10 cellular contexts compared by ENCODE assay signal in the genomic region with DNA sequence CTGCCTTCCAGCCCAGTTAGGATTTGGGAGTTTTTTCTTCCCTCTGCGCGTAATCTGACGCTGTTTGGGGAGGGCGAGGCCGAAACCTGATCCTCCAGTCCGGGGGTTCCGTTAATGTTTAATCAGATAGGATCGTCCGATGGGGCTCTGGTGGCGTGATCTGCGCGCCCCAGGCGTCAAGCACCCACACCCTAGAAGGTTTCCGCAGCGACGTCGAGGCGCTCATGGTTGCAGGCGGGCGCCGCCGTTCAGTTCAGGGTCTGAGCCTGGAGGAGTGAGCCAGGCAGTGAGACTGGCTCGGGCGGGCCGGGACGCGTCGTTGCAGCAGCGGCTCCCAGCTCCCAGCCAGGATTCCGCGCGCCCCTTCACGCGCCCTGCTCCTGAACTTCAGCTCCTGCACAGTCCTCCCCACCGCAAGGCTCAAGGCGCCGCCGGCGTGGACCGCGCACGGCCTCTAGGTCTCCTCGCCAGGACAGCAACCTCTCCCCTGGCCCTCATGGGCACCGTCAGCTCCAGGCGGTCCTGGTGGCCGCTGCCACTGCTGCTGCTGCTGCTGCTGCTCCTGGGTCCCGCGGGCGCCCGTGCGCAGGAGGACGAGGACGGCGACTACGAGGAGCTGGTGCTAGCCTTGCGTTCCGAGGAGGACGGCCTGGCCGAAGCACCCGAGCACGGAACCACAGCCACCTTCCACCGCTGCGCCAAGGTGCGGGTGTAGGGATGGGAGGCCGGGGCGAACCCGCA. TPM values are rescaled to one million over a fixed set of nuclear protein-coding genes. Genes with fewer than 3 reads are reported as not detected.
DNase-seq lines count a peak whose midpoint lies in the region; ATAC-seq, FAIRE-seq and TF ChIP-seq lines count a peak whose summit lies in the region.
"Had no signal": no experiment of that assay in that cellular context is flagged by ENCODE, and none has a peak within 500 bp of the region (broad histone marks: within the 10 kb centered on the region; RNA-seq: fewer than 3 reads in every experiment).

PCSK9 (plus strand) TSS at position 207 of the 741 bp plus-strand sequence; CDS start at position 497, 290 bp downstream.

- H3K4me3 ChIP-seq in breast epithelium (peak within 1 kb of the TSS; percentile 11 to 59 (median 40)), HepG2 (replicated peaks in 1 of 3; ENCODE audit: insufficient read depth in 1 of 3, low read depth in 2 of 3, low read length in 3 of 3) (peak within 1 kb of the TSS; percentile 69 to 87 (median 76))

- H3K36me3 ChIP-seq in breast epithelium, result no peaks in the 10 kb centered on the region
- H3K36me3 ChIP-seq in HepG2 (replicated peaks in 1 of 2; ENCODE audit: control insufficient read depth in 1 of 2, insufficient read depth in 2 of 2, low read length in 2 of 2), result peaks cover 0 to 7% of the 10 kb centered on the region in 2 experiments; a peak in 3 of 5 replicates

- H3K4me1 ChIP-seq in breast epithelium, result no peaks in the 10 kb centered on the region
- peaks cover 80% of the 10 kb centered on the region for H3K4me1 ChIP-seq in HepG2 (ENCODE audit: insufficient read depth, low read length)

- CTCF ChIA-PET in MCF 10A (lab: Yijun Ruan, JAX) (no interaction called here), HepG2 (lab: Yijun Ruan, JAX; ENCODE audit: low intra/inter-chr PET ratio, low total read pairs) (no interaction called here)

- TF ChIP-seq POLR2A in breast epithelium (IDR thresholded peaks at IDR 0.05) (no peak), HepG2 (IDR thresholded peaks at IDR 0.05; ENCODE audit: insufficient read depth in 1 of 2, low read depth in 2 of 2, low read length in 2 of 2) (peak; percentile 91 to 98)

- H3K27me3 ChIP-seq in breast epithelium (peaks cover 0 to 31% of the 10 kb centered on the region in 2 donors), HepG2 (ENCODE audit: control insufficient read depth in 1 of 2, insufficient read depth in 2 of 2, low read length in 2 of 2) (no peaks in the 10 kb centered on the region; a peak in 1 of 5 replicates)

- H3K27ac Mint-ChIP-seq in MCF 10A (ENCODE audit: low read depth, unreplicated experiment) (no peak within 1 kb of the TSS), type B pancreatic cell (peak within 1 kb of the TSS; percentile 82)

- no peaks in the 10 kb centered on the region for H3K36me3 Mint-ChIP-seq in MCF 10A (ENCODE audit: insufficient read depth, unreplicated experiment)
- H3K36me3 Mint-ChIP-seq in type B pancreatic cell, result peaks cover 5% of the 10 kb centered on the region

- H3K9me3 Mint-ChIP-seq in MCF 10A (ENCODE audit: unreplicated experiment) (no peaks in the 10 kb centered on the region), type B pancreatic cell (no peaks in the 10 kb centered on the region)

- peaks cover 65% of the 10 kb centered on the region for H3K27me3 Mint-ChIP-seq in MCF 10A (ENCODE audit: insufficient read depth, unreplicated experiment)
- H3K27me3 Mint-ChIP-seq in type B pancreatic cell, result peaks cover 72% of the 10 kb centered on the region

- H3K27ac ChIP-seq in breast epithelium (no peak within 1 kb of the TSS), HepG2 (ENCODE audit: extremely low read length, insufficient read depth, low read length) (peak within 1 kb of the TSS; percentile 82)
- H3K27ac ChIP-seq: C4-2B had no signal

- no peak for TF ChIP-seq CTCF in breast epithelium (IDR thresholded peaks at IDR 0.05)
- TF ChIP-seq CTCF in MCF 10A (IDR thresholded peaks at IDR 0.05; ENCODE audit: unreplicated experiment), result no peak
- peak; percentile 17; the same call in 1 of the 2 replicates for TF ChIP-seq CTCF in HepG2 (CRISPR knock-in tag; IDR thresholded peaks at IDR 0.05)
- no peak for TF ChIP-seq CTCF in type B pancreatic cell (conservative IDR thresholded peaks at IDR 0.05)

- in situ Hi-C loops in HepG2 (cut with HindIII; ENCODE audit: extremely low pct_ligation_motif_present, low pct_unique_long_range_greater_than_20kb), result no loop called here

- POLR2A ChIA-PET in MCF 10A (lab: Yijun Ruan, JAX) (no interaction called here), HepG2 (lab: Yijun Ruan, JAX) (no interaction called here)

- H3K4me1 Mint-ChIP-seq in MCF 10A (ENCODE audit: insufficient read depth, unreplicated experiment), result no peaks in the 10 kb centered on the region
- peaks cover 33% of the 10 kb centered on the region for H3K4me1 Mint-ChIP-seq in type B pancreatic cell (ENCODE audit: unreplicated experiment)

- ATAC-seq in HepG2 (peak; percentile 87), HG02970 (IDR thresholded peaks at IDR 0.05; ENCODE audit: low FRiP score, unreplicated experiment) (no peak)

- H3K9ac ChIP-seq in HepG2 (ENCODE audit: insufficient read depth, low read depth, low read length), result peak within 1 kb of the TSS; percentile 77

- WGBS in HepG2 (ENCODE audit: low lambda C conversion rate), result 5% methylated on average over 7 of the region's 67 CpGs

- TF ChIP-seq EP300 in HepG2 (IDR thresholded peaks at IDR 0.05; ENCODE audit: low read depth in 2 of 2, low read length in 2 of 2) (peak; percentile 12 to 52; a peak in 2 of 4 replicates), HepG2 (CRISPR knock-in tag; IDR thresholded peaks at IDR 0.05; ENCODE audit: borderline replicate concordance) (0 out of 2 replicates have a peak, but pooled peaks have one; percentile 42)

- intact Hi-C loops in breast epithelium (cut with DNase I; ENCODE audit: low total_unique reads), result loop anchor here (2.0 kb wide), 1 partner anchor 55 kb away; no protein-coding TSS in a partner anchor
- intact Hi-C loops in MCF 10A (cut with micrococcal nuclease), result no loop called here
- intact Hi-C loops in HepG2 (cut with micrococcal nuclease; ENCODE audit: unreplicated experiment), result no loop called here

- no peak within 1 kb of the TSS for H2AFZ ChIP-seq in HepG2 (ENCODE audit: low read length)

- H3K79me2 ChIP-seq in HepG2 (ENCODE audit: insufficient read depth, low read length), result peaks cover 54% of the 10 kb centered on the region

- peak; percentile 77 for FAIRE-seq in HepG2 (lab: Jason Lieb, UNC)

- no peak within 1 kb of the TSS for H3K4me3 Mint-ChIP-seq in MCF 10A (ENCODE audit: unreplicated experiment)
- H3K4me3 Mint-ChIP-seq in type B pancreatic cell, result peak within 1 kb of the TSS; percentile 91

- H3K9me3 ChIP-seq in breast epithelium, result no peaks in the 10 kb centered on the region
- no peaks in the 10 kb centered on the region for H3K9me3 ChIP-seq in HepG2 (ENCODE audit: low read length)

- H4K20me1 ChIP-seq in HepG2 (ENCODE audit: insufficient read depth, low read length), result peaks cover 31% of the 10 kb centered on the region

- DNase-seq in breast epithelium (ENCODE audit: low spot score in 2 of 2), result no peak
- DNase-seq in MCF 10A (ENCODE audit: unreplicated experiment), result no peak
- DNase-seq in cerebellum (ENCODE audit: low spot score), result no peak
- peak; percentile 60 for DNase-seq in HepG2 (ENCODE audit: low spot score)
- DNase-seq in type B pancreatic cell (ENCODE audit: extremely low spot score, unreplicated experiment), result peak; percentile 80
- no peak for DNase-seq in activated gamma-delta T cell treated with Interleukin-2 at 50 U/mL for 16 hours
- no peak for DNase-seq in NCI-H524 treated with DMSO at 0.1 percent for 48 hours (lab: John Stamatoyannopoulos, UW)
- DNase-seq: stimulated activated naive CD4-positive, alpha-beta T cell had no signal

- BruUV-seq in MCF 10A (replicated peaks; lab: Mats Ljungman, UMichigan) (no TSS peak), HepG2 (replicated peaks; lab: Mats Ljungman, UMichigan) (no TSS peak)

- TF ChIP-seq RAD21 in HepG2 (CRISPR knock-in tag; IDR thresholded peaks at IDR 0.05), result no peak; the same call in 1 of the 2 replicates

- peak within 1 kb of the TSS; percentile 94 for H3K4me2 ChIP-seq in HepG2 (ENCODE audit: low read depth, low read length)

TF ChIP-seq in HepG2, 621 proteins besides CTCF, POLR2A, EP300 and RAD21 (continues in another document):
- TF ChIP-seq FOXJ3 (CRISPR knock-in tag; IDR thresholded peaks at IDR 0.05; ENCODE audit: borderline replicate concordance) (peak; percentile 51; the same call in 1 of the 2 replicates), ZNF292 (CRISPR knock-in tag; IDR thresholded peaks at IDR 0.05; ENCODE audit: borderline replicate concordance, low read depth) (peak; percentile 88), SMAD1 (CRISPR knock-in tag; IDR thresholded peaks at IDR 0.05; ENCODE audit: borderline replicate concordance, low read depth) (peak; percentile 78), ZNF678 (CRISPR knock-in tag; IDR thresholded peaks at IDR 0.05) (peak; percentile 92), CCDC6 (CRISPR knock-in tag; IDR thresholded peaks at IDR 0.05) (peak; percentile 79; the same call in 1 of the 2 replicates), SP2 (CRISPR knock-in tag; IDR thresholded peaks at IDR 0.05) (peak; percentile 34; the same call in 1 of the 2 replicates), SOX5 (CRISPR knock-in tag; IDR thresholded peaks at IDR 0.05; ENCODE audit: borderline replicate concordance) (peak; percentile 58), TEAD3 (CRISPR knock-in tag; optimal IDR thresholded peaks at IDR 0.05; ENCODE audit: borderline replicate concordance) (peak; percentile 47)

RNA-seq across cellular contexts. Expression of gene PCSK9, which starts in this region (rescaled TPM):
- under 1 TPM in 2 of 3 donors, not detected in 1; 0.15 to 0.16 TPM for total RNA-seq in breast epithelium
- total RNA-seq in MCF 10A (2022), result not detected in 2 replicates
- total RNA-seq in cerebellum, result 44.8 TPM
- total RNA-seq in HepG2 (2016; rRNA removed; fragmentation: Illumina TruSeq; extraction: Trizol), result 31.2 and 80.5 TPM in 2 replicates
- total RNA-seq in HepG2 (2016; cell fraction: cytosol; rRNA removed; fragmentation: Illumina TruSeq; extraction: Trizol; ENCODE audit: low read depth), result 3.3 and 3.9 TPM in 2 replicates
- 27.3 and 85.1 TPM in 2 replicates for total RNA-seq in HepG2 (2016; cell fraction: insoluble cytoplasmic fraction; rRNA removed; fragmentation: Illumina TruSeq; extraction: Trizol)
- total RNA-seq in HepG2 (2016; cell fraction: membrane; rRNA removed; fragmentation: Illumina TruSeq; extraction: Trizol), result 12.6 and 13.1 TPM in 2 replicates
- total RNA-seq in HepG2 (2016; cell fraction: nucleus; rRNA removed; fragmentation: Illumina TruSeq; extraction: Trizol), result 73.8 and 95.4 TPM in 2 replicates
- 33.3 and 80.9 TPM in 2 replicates for polyA plus RNA-seq in HepG2 (2011; rRNA removed)
- polyA plus RNA-seq in HepG2 (2011; cell fraction: cytosol; rRNA removed), result 36.4 and 38.7 TPM in 2 replicates
- 62.0 and 98.2 TPM in 2 replicates for polyA plus RNA-seq in HepG2 (2011; cell fraction: nucleus; rRNA removed)
- polyA plus RNA-seq in HepG2 (2012), result 77.5 and 98.1 TPM in 2 replicates
- 3.3 and 3.7 TPM in 2 replicates for polyA plus RNA-seq in HepG2 (2016; cell fraction: cytosol; fragmentation: Illumina TruSeq; extraction: Trizol; ENCODE audit: low read depth)
- polyA plus RNA-seq in HepG2 (2016; cell fraction: insoluble cytoplasmic fraction; fragmentation: Illumina TruSeq; extraction: Trizol; ENCODE audit: low read depth), result 24.9 and 30.2 TPM in 2 replicates
- polyA plus RNA-seq in HepG2 (2016; cell fraction: membrane; fragmentation: Illumina TruSeq; extraction: Trizol; ENCODE audit: low read depth), result 6.3 and 7.0 TPM in 2 replicates
- polyA plus RNA-seq in HepG2 (2016; cell fraction: nucleus; fragmentation: Illumina TruSeq; extraction: Trizol; ENCODE audit: insufficient read depth, low read depth), result 132 and 143 TPM in 2 replicates
- polyA minus RNA-seq in HepG2 (2011; rRNA and poly(A)+ RNA removed; ENCODE audit: low replicate concordance), result 63.1 and 66.1 TPM in 2 replicates
- 26.8 and 38.6 TPM in 2 replicates for polyA minus RNA-seq in HepG2 (2011; cell fraction: cytosol; rRNA and poly(A)+ RNA removed)
- 15.3 and 25.5 TPM in 2 replicates for polyA minus RNA-seq in HepG2 (2011; cell fraction: nucleus; rRNA and poly(A)+ RNA removed)
- 9.5 and 15.3 TPM in 2 replicates for total RNA-seq in type B pancreatic cell (ENCODE audit: low replicate concordance)

Comparison
In these comparisons a context has a peak if more than half of its experiments do, and no peak if none do; other contexts are left out.
1. DNase-seq: peak in HepG2 (single experiment) and type B pancreatic cell (single experiment); none in breast epithelium (0 of 2), MCF 10A (single experiment), cerebellum (single experiment), activated gamma-delta T cell treated with Interleukin-2 at 50 U/mL for 16 hours (single experiment) and NCI-H524 treated with DMSO at 0.1 percent for 48 hours (single experiment).